ENCODE assay signal across 2 cellular contexts in genomic region chr7:2518737-2519118, GRCh38.
TF ChIP-seq lines count a peak whose summit lies in the region.

No MANE protein-coding gene starts in this region.

TF ChIP-seq in SK-N-SH, 30 proteins besides CTCF, POLR2A, EP300 and RAD21:
- no peak for TF ChIP-seq FOSL2 (IDR thresholded peaks at IDR 0.05; ENCODE audit: borderline replicate concordance, low read depth)
- no peak for TF ChIP-seq PBX3 (IDR thresholded peaks at IDR 0.05)
- no peak for TF ChIP-seq MEF2A (IDR thresholded peaks at IDR 0.05; ENCODE audit: borderline replicate concordance, low read depth)
- no peak for TF ChIP-seq SMC3 (IDR thresholded peaks at IDR 0.05; ENCODE audit: low read depth, low read length)
- no peak for TF ChIP-seq FOXM1 (IDR thresholded peaks at IDR 0.05; ENCODE audit: low read depth)
- TF ChIP-seq REST (IDR thresholded peaks at IDR 0.05; ENCODE audit: low read depth, low read length), result no peak

TF ChIP-seq in SK-N-SH treated with all-trans-retinoic acid at 6 μM for 48 hours, 23 proteins besides CTCF, POLR2A, EP300 and RAD21:
- TF ChIP-seq RARB (CRISPR knock-in tag; IDR thresholded peaks at IDR 0.05) (no peak), CSRNP3 (CRISPR knock-in tag; IDR thresholded peaks at IDR 0.05) (no peak)
